16 cellular contexts compared by ENCODE assay signal in genomic region chr17:74637265-74637664, GRCh38. TPM values are rescaled to one million over a fixed set of nuclear protein-coding genes. Genes with fewer than 3 reads are reported as not detected.
"Had no signal": no experiment of that assay in that cellular context is flagged by ENCODE, and none has a peak within 500 bp of the region (broad histone marks: within the 10 kb centered on the region; RNA-seq: fewer than 3 reads in every experiment).

No MANE protein-coding gene starts in this region.

- H3K4me3 Mint-ChIP-seq: activated naive CD8-positive, alpha-beta T cell treated with anti-CD3 and anti-CD28 coated beads for 36 hours; activated T-cell treated with anti-CD3 and anti-CD28 coated beads, Interleukin-2, amount 50 U/mL, for 4 hours; naive thymus-derived CD4-positive, alpha-beta T cell had no signal

- H3K36me3 ChIP-seq: esophagus muscularis mucosa, lower lobe of right lung had no signal

- H3K27ac Mint-ChIP-seq: activated naive CD8-positive, alpha-beta T cell treated with anti-CD3 and anti-CD28 coated beads for 36 hours; immature natural killer cell; naive thymus-derived CD4-positive, alpha-beta T cell had no signal

- H3K9me3 Mint-ChIP-seq: activated naive CD8-positive, alpha-beta T cell treated with anti-CD3 and anti-CD28 coated beads for 36 hours; activated T-cell treated with anti-CD3 and anti-CD28 coated beads, Interleukin-2, amount 50 U/mL, for 4 hours; immature natural killer cell; naive thymus-derived CD4-positive, alpha-beta T cell had no signal

- H3K4me1 ChIP-seq: esophagus muscularis mucosa had no signal

- H3K36me3 Mint-ChIP-seq: activated naive CD8-positive, alpha-beta T cell treated with anti-CD3 and anti-CD28 coated beads for 36 hours; immature natural killer cell; naive thymus-derived CD4-positive, alpha-beta T cell had no signal

- H3K27ac ChIP-seq: esophagus muscularis mucosa, lower lobe of right lung had no signal

- ATAC-seq: activated T-cell treated with anti-CD3 and anti-CD28 coated beads, Interleukin-2, amount 50 U/mL, for 4 hours; lower lobe of right lung; naive thymus-derived CD4-positive, alpha-beta T cell had no signal

- DNase-seq: activated CD4-positive, alpha-beta T cell treated with anti-CD3 and anti-CD28 coated beads, Interleukin-2, amount 50 U/mL, for 4 hours; activated CD4-positive, CD25-positive, alpha-beta regulatory T cell treated with anti-CD3 and anti-CD28 coated beads, Interleukin-2, amount 50 U/mL, for 72 hours; activated gamma-delta T cell; activated naive CD8-positive, alpha-beta T cell treated with anti-CD3 and anti-CD28 coated beads for 36 hours; activated T-cell treated with anti-CD3 and anti-CD28 coated beads, Interleukin-2, amount 50 U/mL, for 4 hours; glutamatergic neuron; immature natural killer cell; lower lobe of right lung; naive thymus-derived CD4-positive, alpha-beta T cell; stimulated activated CD4-positive, alpha-beta T cell treated with anti-CD3 and anti-CD28 coated beads, Interleukin-2, amount 100 ng/mL, for 48 hours; stimulated activated naive CD4-positive, alpha-beta T cell treated with Interleukin-2 at 50 U/mL for 16 hours had no signal

- H3K4me3 ChIP-seq: esophagus muscularis mucosa, lower lobe of right lung had no signal

- H3K9me3 ChIP-seq: esophagus muscularis mucosa, lower lobe of right lung had no signal

RNA-seq across cellular contexts. Expression of gene CD300E, which starts 13.7 kb away (rescaled TPM):
- total RNA-seq: activated naive CD8-positive, alpha-beta T cell treated with anti-CD3 and anti-CD28 coated beads for 36 hours; activated T-cell treated with anti-CD3 and anti-CD28 coated beads, Interleukin-2, amount 50 U/mL, for 4 hours; fibroblast of villous mesenchyme; pulmonary artery endothelial cell; T-helper 2 cell treated with Interferon-gamma antibody and Interleukin-4, amounts not matched to agents 100 ng/mL and 5 ng/mL, for 36 hours had no signal

RNA-seq across cellular contexts. Expression of gene CD300LD, which starts 45.2 kb away (rescaled TPM):
- total RNA-seq: activated naive CD8-positive, alpha-beta T cell treated with anti-CD3 and anti-CD28 coated beads for 36 hours; activated T-cell treated with anti-CD3 and anti-CD28 coated beads, Interleukin-2, amount 50 U/mL, for 4 hours; esophagus muscularis mucosa; fibroblast of villous mesenchyme; lower lobe of right lung; pulmonary artery endothelial cell; T-helper 2 cell treated with Interferon-gamma antibody and Interleukin-4, amounts not matched to agents 100 ng/mL and 5 ng/mL, for 36 hours; urinary bladder had no signal
